30 cellular contexts compared by ENCODE assay signal in the genomic region with DNA sequence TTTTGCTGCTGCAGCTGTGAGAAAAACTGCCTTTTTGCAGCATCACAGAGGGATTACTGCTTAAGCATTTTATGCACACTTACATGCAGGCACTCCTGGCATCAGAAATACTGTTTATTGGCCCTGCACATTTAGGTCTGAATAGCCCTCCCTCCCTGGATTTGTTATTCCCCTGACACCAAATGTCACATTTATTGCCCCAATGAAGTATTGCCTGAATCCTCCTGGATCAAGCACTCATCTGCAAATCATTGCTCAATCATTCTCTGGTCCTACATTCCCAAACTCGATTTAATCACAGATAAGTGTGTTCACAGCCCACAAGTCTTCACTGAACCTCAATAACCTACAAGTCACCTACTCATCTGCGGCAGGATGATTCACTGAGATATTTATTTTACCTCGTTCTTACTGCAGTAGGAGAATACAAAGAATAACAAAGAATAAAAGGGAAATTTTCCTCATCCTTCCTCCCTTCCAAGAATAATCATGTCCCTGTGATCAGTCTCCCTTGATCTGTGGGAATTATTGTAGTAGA. TPM values are rescaled to one million over a fixed set of nuclear protein-coding genes. Genes with fewer than 3 reads are reported as not detected.
A peak's percentile ranks its signal among the peaks of the same experiment; 100 is the strongest.
DNase-seq lines count a peak whose midpoint lies in the region; FAIRE-seq and TF ChIP-seq lines count a peak whose summit lies in the region.
"Had no signal": no experiment of that assay in that cellular context is flagged by ENCODE, and none has a peak within 500 bp of the region (broad histone marks: within the 10 kb centered on the region; RNA-seq: fewer than 3 reads in every experiment).

No MANE protein-coding gene starts in this region.

- FAIRE-seq in astrocyte (lab: Jason Lieb, UNC) (no peak), urothelium cell line (lab: Jason Lieb, UNC) (peak; percentile 27)
- FAIRE-seq: endometrium, frontal cortex had no signal

- H3K36me3 Mint-ChIP-seq in astrocyte (ENCODE audit: low read depth, unreplicated experiment) = no peaks in the 10 kb centered on the region

- TF ChIP-seq CTCF in astrocyte (IDR thresholded peaks at IDR 0.05; ENCODE audit: insufficient read depth, low read depth, low read length) = no peak

- no peak overlapping the region for H3K27ac Mint-ChIP-seq in astrocyte (ENCODE audit: unreplicated experiment)
- H3K27ac Mint-ChIP-seq: activated T-cell treated with anti-CD3 and anti-CD28 coated beads, Interleukin-2, amount 50 U/mL, for 72 hours; GM23338; progenitor cell of endocrine pancreas; T-helper 17 cell had no signal

- no peak overlapping the region for H3K4me3 ChIP-seq in astrocyte (ENCODE audit: insufficient read depth, low read depth, low read length)
- H3K4me3 ChIP-seq: esophagus squamous epithelium, GM23338, hepatocyte, tibial artery had no signal

- H3K4me3 Mint-ChIP-seq in astrocyte (ENCODE audit: unreplicated experiment) = no peak overlapping the region
- H3K4me3 Mint-ChIP-seq: activated T-cell treated with anti-CD3 and anti-CD28 coated beads, Interleukin-2, amount 50 U/mL, for 72 hours; GM23338; T-helper 17 cell had no signal

- no peak overlapping the region for H3K4me2 ChIP-seq in astrocyte (ENCODE audit: low read length)
- H3K4me2 ChIP-seq: GM23338, hepatocyte had no signal

- H3K4me1 ChIP-seq in astrocyte (ENCODE audit: insufficient read depth, low read length) = no peaks in the 10 kb centered on the region
- H3K4me1 ChIP-seq: esophagus squamous epithelium, tibial artery had no signal

- no peaks in the 10 kb centered on the region for H3K79me2 ChIP-seq in astrocyte (ENCODE audit: insufficient read depth, low read length)
- H3K79me2 ChIP-seq: hepatocyte had no signal

- no peaks in the 10 kb centered on the region for H3K27me3 ChIP-seq in astrocyte (ENCODE audit: insufficient read depth, low read length)
- H3K27me3 ChIP-seq: esophagus squamous epithelium, hepatocyte, tibial artery had no signal

- no peak overlapping the region for H3K9ac ChIP-seq in astrocyte (ENCODE audit: low read length)

- DNase-seq in HT1080 (ENCODE audit: low read depth) = peak; percentile 52
- DNase-seq in astrocyte (ENCODE audit: low read depth) = peak; percentile 23
- peak; percentile 90 for DNase-seq in kidney glomerular epithelial cell (lab: John Stamatoyannopoulos, UW)
- no peak for DNase-seq in urothelium cell line (ENCODE audit: low spot score)
- DNase-seq in NCI-H345 (lab: John Stamatoyannopoulos, UW) = no peak
- DNase-seq in NCI-H2171 (lab: John Stamatoyannopoulos, UW) = no peak
- no peak for DNase-seq in stimulated activated naive CD4-positive, alpha-beta T cell (lab: John Stamatoyannopoulos, UW)
- DNase-seq: activated CD4-positive, alpha-beta T cell treated with anti-CD3 and anti-CD28 coated beads, Interleukin-2, amount 50 U/mL, for 4 hours; activated T-cell treated with anti-CD3 and anti-CD28 coated beads, Interleukin-2, amount 50 U/mL, for 72 hours; C1 segment of cervical spinal cord; COR-L47; DMS53; esophagus squamous epithelium; GDM1; mesenchymal stem cell; NCI-H1092; NCI-H1930; NCI-H526; NK-92 treated with Interleukin-12 subunit alpha and Interleukin-12 subunit beta, amount 100 ng/mL, for 24 hours; SHP77; stimulated activated CD4-positive, alpha-beta T cell treated with anti-CD3 and anti-CD28 coated beads, Interleukin-4, amount 100 ng/mL, for 1 hour; T-helper 17 cell; tibial artery had no signal

- H3K9me3 ChIP-seq in astrocyte (ENCODE audit: insufficient read depth, low read depth, low read length) = no peaks in the 10 kb centered on the region

- H3K27me3 Mint-ChIP-seq in astrocyte (ENCODE audit: low read depth, unreplicated experiment) = no peaks in the 10 kb centered on the region
- H3K27me3 Mint-ChIP-seq: progenitor cell of endocrine pancreas, T-helper 17 cell had no signal

- H4K20me1 ChIP-seq in astrocyte (ENCODE audit: insufficient read depth, low read length) = no peaks in the 10 kb centered on the region

- no peak overlapping the region for H3K27ac ChIP-seq in astrocyte (ENCODE audit: low read depth, low read length)
- H3K27ac ChIP-seq: esophagus squamous epithelium, hepatocyte, tibial artery had no signal

- no peak overlapping the region for H2AFZ ChIP-seq in astrocyte (ENCODE audit: low read depth, low read length)
- H2AFZ ChIP-seq: GM23338, hepatocyte had no signal

- H3K9me3 Mint-ChIP-seq in astrocyte (ENCODE audit: unreplicated experiment) = no peaks in the 10 kb centered on the region

- H3K36me3 ChIP-seq in astrocyte (ENCODE audit: insufficient read depth, low read length) = no peaks in the 10 kb centered on the region
- H3K36me3 ChIP-seq: esophagus squamous epithelium, tibial artery had no signal

- H3K4me1 Mint-ChIP-seq in astrocyte (ENCODE audit: low read depth, unreplicated experiment) = no peaks in the 10 kb centered on the region
- H3K4me1 Mint-ChIP-seq: GM23338, T-helper 17 cell had no signal

RNA-seq across cellular contexts. Expression of gene CCDC196, which starts 42.9 kb away (rescaled TPM):
- total RNA-seq in HT1080 (2014; rRNA removed; shearing (Covaris generic)) = not detected in 2 replicates
- not detected in 2 replicates for polyA plus RNA-seq in HT1080 (2015; cell fraction: cytosol; rRNA removed)
- not detected in 2 replicates for polyA plus RNA-seq in HT1080 (2015; cell fraction: nucleus; rRNA removed)
- not detected in 2 replicates for total RNA-seq in astrocyte
- total RNA-seq: activated T-cell treated with anti-CD3 and anti-CD28 coated beads, Interleukin-2, amount 50 U/mL, for 72 hours; dermis microvascular lymphatic vessel endothelial cell; esophagus squamous epithelium; frontal cortex; GM23338; hepatocyte; progenitor cell of endocrine pancreas; sciatic nerve; T-helper 17 cell had no signal
- polyA plus RNA-seq: hepatocyte had no signal

Comparison
In these comparisons a context has a peak if more than half of its experiments do, and no peak if none do; other contexts are left out.
1. DNase-seq: peak in HT1080 (single experiment), astrocyte (single experiment) and kidney glomerular epithelial cell (single experiment); none in urothelium cell line (single experiment), NCI-H345 (single experiment), NCI-H2171 (single experiment) and stimulated activated naive CD4-positive, alpha-beta T cell (0 of 6).